Comparison of ENCODE assay signal across 1 cellular context in the genomic region with DNA sequence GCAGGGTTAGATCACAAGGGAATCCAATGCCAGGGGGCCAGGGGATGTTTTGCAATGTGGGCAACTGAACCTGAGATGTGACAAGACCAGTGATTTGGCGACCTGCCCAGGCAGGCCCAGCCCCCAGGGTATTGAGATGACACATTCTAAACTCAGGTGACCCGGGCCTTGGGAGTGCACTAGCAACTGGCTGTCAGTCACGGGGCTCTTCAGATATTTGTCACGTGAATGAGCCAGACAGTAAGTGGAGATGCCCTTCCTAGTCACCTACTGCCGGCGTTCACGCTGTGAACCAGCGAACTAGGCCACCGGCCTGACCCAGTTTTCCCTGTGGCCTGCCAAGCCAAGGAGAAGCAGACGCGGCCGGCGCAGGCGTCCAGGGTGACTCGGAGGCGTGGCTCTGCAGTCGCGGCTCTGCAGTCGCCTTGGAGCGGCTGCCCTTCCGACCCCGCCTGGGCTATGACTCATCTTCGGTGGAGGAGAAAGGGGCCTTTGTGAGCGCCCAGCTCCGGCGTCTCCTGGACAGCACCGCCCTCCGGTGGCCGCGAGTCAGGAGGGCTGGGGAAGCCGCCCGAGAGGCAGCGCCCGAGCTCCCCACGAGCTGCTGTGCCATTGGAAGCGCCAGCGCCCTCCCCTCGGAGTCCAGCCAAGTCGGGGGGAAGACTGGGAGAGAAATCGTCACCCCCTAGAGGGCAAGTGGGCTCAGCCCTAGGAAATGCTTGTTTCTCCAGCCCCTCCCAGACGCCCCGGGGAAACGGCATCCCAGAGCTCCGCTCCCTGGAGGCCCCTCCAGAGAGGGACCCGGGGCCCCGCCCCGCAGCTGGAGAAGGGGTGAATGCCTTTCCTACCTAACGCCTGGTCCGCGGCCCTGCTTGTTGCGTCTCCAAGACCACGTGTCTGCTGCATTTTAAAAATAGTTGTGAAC.
TF ChIP-seq lines count a peak whose summit lies in the region.

No MANE protein-coding gene starts in this region.

TF ChIP-seq in H1, 55 proteins besides CTCF, POLR2A, EP300 and RAD21 (continued from another document):
- TF ChIP-seq PHF8 (conservative IDR thresholded peaks at IDR 0.05; ENCODE audit: low read depth, low read length) (peak; percentile 64; the same call in 1 of the 2 replicates), TAF1 (IDR thresholded peaks at IDR 0.05; ENCODE audit: low read depth, low read length) (0 out of 2 replicates have a peak, but pooled peaks have one; percentile 34), ASH2L (IDR thresholded peaks at IDR 0.05; ENCODE audit: low read length) (peak; percentile 85), FOSL1 (IDR thresholded peaks at IDR 0.05; ENCODE audit: insufficient read depth, low read depth, low read length) (0 out of 2 replicates have a peak, but pooled peaks have one; percentile 53), TBP (IDR thresholded peaks at IDR 0.05; ENCODE audit: low read depth, low read length) (no peak), RNF2 (IDR thresholded peaks at IDR 0.05; ENCODE audit: borderline replicate concordance, low read depth, low read length, missing control alignments, poor library complexity, severe bottlenecking) (no peak), HDAC6 (IDR thresholded peaks at IDR 0.05; ENCODE audit: low read depth, low read length) (no peak), BACH1 (IDR thresholded peaks at IDR 0.05; ENCODE audit: low read length) (0 out of 2 replicates have a peak, but pooled peaks have one; percentile 17), TAF7 (optimal IDR thresholded peaks at IDR 0.05; ENCODE audit: borderline replicate concordance, low read depth, low read length) (no peak), TCF12 (IDR thresholded peaks at IDR 0.05; ENCODE audit: low read depth, low read length) (0 out of 2 replicates have a peak, but pooled peaks have one; percentile 2), CHD1 (IDR thresholded peaks at IDR 0.05; ENCODE audit: low read depth, low read length) (no peak), JUN (IDR thresholded peaks at IDR 0.05; ENCODE audit: low read depth, low read length) (peak; percentile 72), CREB1 (IDR thresholded peaks at IDR 0.05) (0 out of 2 replicates have a peak, but pooled peaks have one; percentile 13)
